Comparison of ENCODE assay signal across 8 cellular contexts in the genomic region with DNA sequence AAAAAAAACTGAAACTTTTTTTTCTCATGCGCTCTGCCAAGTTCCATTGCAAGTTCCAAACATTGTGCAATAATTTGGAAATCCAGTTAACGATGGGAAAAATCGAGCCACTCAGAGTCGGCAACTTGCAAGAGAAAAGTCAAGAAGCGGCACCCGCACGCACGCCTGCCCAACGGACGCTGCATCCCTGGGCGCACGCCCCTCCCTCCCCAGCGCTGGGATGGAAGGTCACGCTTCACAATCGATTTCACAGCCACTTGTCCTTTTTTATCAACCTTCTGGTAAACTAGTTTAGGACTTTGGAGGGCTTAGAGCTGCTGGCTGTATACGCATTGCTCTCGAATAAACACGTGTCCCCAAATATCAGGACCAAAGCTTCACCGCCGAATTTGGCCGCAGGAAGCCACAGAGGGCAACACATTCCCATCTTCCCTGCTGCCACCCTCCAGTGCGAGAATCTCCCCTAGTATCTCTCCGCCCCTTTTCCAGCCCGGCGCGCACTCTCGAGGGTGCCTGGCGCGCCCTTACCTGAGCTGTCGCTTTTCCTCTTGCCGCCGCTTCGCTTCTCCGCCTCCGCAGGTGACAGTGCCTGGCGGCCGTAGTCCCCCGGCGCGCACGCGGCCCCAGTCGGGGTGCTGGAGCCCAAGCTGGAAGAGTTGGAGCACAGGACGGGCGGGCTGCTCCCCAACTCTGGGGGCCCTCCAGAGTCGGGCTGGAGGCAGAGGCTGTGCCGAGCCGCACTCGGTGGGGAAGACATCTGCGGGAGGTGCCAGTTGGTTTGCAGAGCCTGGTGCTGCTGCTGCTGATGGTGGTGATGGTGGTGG. TPM values are rescaled to one million over a fixed set of nuclear protein-coding genes. Genes with fewer than 3 reads are reported as not detected.
DNase-seq lines count a peak whose midpoint lies in the region; ATAC-seq, FAIRE-seq and TF ChIP-seq lines count a peak whose summit lies in the region.

No MANE protein-coding gene starts in this region.

- H3K27me3 ChIP-seq in MG63 (peaks cover 86% of the 10 kb centered on the region), endothelial cell of umbilical vein (ENCODE audit: control insufficient read depth in 2 of 2, insufficient read depth in 2 of 2, low read length in 2 of 2) (no peaks in the 10 kb centered on the region), mucosa of rectum (ENCODE audit: control insufficient read depth in 2 of 2, insufficient read depth in 2 of 2, low read length in 2 of 2) (peaks cover 27 to 35% of the 10 kb centered on the region in 2 donors)

- TF ChIP-seq POLR2A in A549 (IDR thresholded peaks at IDR 0.05; ENCODE audit: low read length) (no peak), endothelial cell of umbilical vein (IDR thresholded peaks at IDR 0.05; ENCODE audit: low read depth, low read length) (no peak)

- peak overlapping the region; percentile 77 for H2AFZ ChIP-seq in endothelial cell of umbilical vein (ENCODE audit: low read depth, low read length)

- peaks cover 55% of the 10 kb centered on the region for H3K79me2 ChIP-seq in endothelial cell of umbilical vein (ENCODE audit: control insufficient read depth, insufficient read depth, low read length)

- no TSS peak for BruUV-seq in endothelial cell of umbilical vein (replicated peaks; lab: Mats Ljungman, UMichigan)

- no peak overlapping the region for H3K4me2 ChIP-seq in A549
- H3K4me2 ChIP-seq in endothelial cell of umbilical vein (ENCODE audit: insufficient read depth, low read length): peak overlapping the region; percentile 98

- H3K4me3 ChIP-seq in A549 (no peak overlapping the region), MG63 (peak overlapping the region; percentile 22; the same call in 1 of the 2 replicates), endothelial cell of umbilical vein (replicated peaks in 1 of 3; ENCODE audit: insufficient read depth in 1 of 3, low read depth in 1 of 3, low read length in 3 of 3) (peak overlapping the region; percentile 61 to 95 (median 80)), mucosa of rectum (ENCODE audit: low read length in 2 of 2) (peak overlapping the region; percentile 60 to 72)

- no peak for FAIRE-seq in A549 (lab: Jason Lieb, UNC)
- FAIRE-seq in endothelial cell of umbilical vein (lab: Jason Lieb, UNC): no peak

- CTCF ChIA-PET in A549 (lab: Yijun Ruan, JAX): interaction anchor here (0.7 kb wide), 1 partner anchor 120 kb away, joined by 4 read pairs; no protein-coding TSS in a partner anchor
- CTCF ChIA-PET in endothelial cell of umbilical vein (lab: Charles Lee): interaction anchor here (0.7 to 9.5 kb wide), 9 partner anchors 10 to 879 kb away, joined by 3 to 107 read pairs (median 4); no protein-coding TSS in a partner anchor

- H3K4me1 ChIP-seq in A549: no peaks in the 10 kb centered on the region; the same call in 2 of the 3 replicates
- H3K4me1 ChIP-seq in endothelial cell of umbilical vein (ENCODE audit: control insufficient read depth, extremely low read depth, insufficient read depth, low read length): peaks cover 22% of the 10 kb centered on the region
- peaks cover 9% of the 10 kb centered on the region in 2 donors for H3K4me1 ChIP-seq in mucosa of rectum (ENCODE audit: control insufficient read depth in 2 of 2, insufficient read depth in 2 of 2, low read length in 2 of 2)

- TF ChIP-seq RAD21 in A549 (conservative IDR thresholded peaks at IDR 0.05 in 1 of 2, IDR thresholded peaks at IDR 0.05 in 1 of 2): no peak

- TF ChIP-seq CTCF in A549 (IDR thresholded peaks at IDR 0.05) (no peak), endothelial cell of umbilical vein (IDR thresholded peaks at IDR 0.05; ENCODE audit: extremely low read depth in 1 of 2, insufficient read depth in 1 of 2, low read depth in 1 of 2, low read length in 2 of 2) (no peak)

- H3K9me3 ChIP-seq in A549 (no peaks in the 10 kb centered on the region), MG63 (no peaks in the 10 kb centered on the region), endothelial cell of umbilical vein (replicated peaks; ENCODE audit: control insufficient read depth, insufficient read depth, low read length) (no peaks in the 10 kb centered on the region), mucosa of rectum (ENCODE audit: control insufficient read depth in 2 of 2, low read length in 2 of 2) (no peaks in the 10 kb centered on the region)

- intact Hi-C loops in endothelial cell of umbilical vein (cut with micrococcal nuclease): loop anchor here (1.0 to 10.0 kb wide), 19 partner anchors 25 to 1701 kb away; partner anchors contain the start of genes ANKMY2, BZW2, CRPPA and ETV1

- DNase-seq in A549 (ENCODE audit: low read depth in 1 of 2, low spot score in 1 of 2): no peak
- peak; percentile 18 for DNase-seq in MG63
- peak; percentile 54 for DNase-seq in endothelial cell of umbilical vein (ENCODE audit: low read depth, low spot score)
- no peak for DNase-seq in SHP77 (lab: John Stamatoyannopoulos, UW)
- no peak for DNase-seq in pons (ENCODE audit: low spot score)
- DNase-seq in NCI-H2227 (lab: John Stamatoyannopoulos, UW; ENCODE audit: unreplicated experiment): no peak
- DNase-seq in mesenteric fat pad (ENCODE audit: low spot score): no peak

- WGBS in A549 (ENCODE audit: missing lambda C conversion rate): 45% methylated on average over 38 of the region's 50 CpGs

- H3K27ac ChIP-seq in A549 (no peak overlapping the region), endothelial cell of umbilical vein (ENCODE audit: insufficient read depth, low read depth, low read length) (peak overlapping the region; percentile 70), mucosa of rectum (ENCODE audit: low read depth in 2 of 2, low read length in 2 of 2) (peak overlapping the region; percentile 56 to 72)

- TF ChIP-seq EP300 in A549 (IDR thresholded peaks at IDR 0.05): no peak

- no peaks in the 10 kb centered on the region for H3K36me3 ChIP-seq in MG63
- no peaks in the 10 kb centered on the region for H3K36me3 ChIP-seq in endothelial cell of umbilical vein (ENCODE audit: control insufficient read depth in 2 of 2, extremely low read depth in 1 of 2, insufficient read depth in 2 of 2, low read length in 2 of 2)
- H3K36me3 ChIP-seq in mucosa of rectum (ENCODE audit: control insufficient read depth in 2 of 2, insufficient read depth in 2 of 2, low read length in 2 of 2): no peaks in the 10 kb centered on the region

- POLR2A ChIA-PET in A549 (lab: Yijun Ruan, JAX) (no interaction called here), endothelial cell of umbilical vein (lab: Charles Lee) (interaction anchor here (0.7 to 0.9 kb wide), 2 partner anchors 24 to 39 kb away, joined by 3 to 5 read pairs; no protein-coding TSS in a partner anchor)

- peak; percentile 31 to 47; a peak in 3 of 6 replicates for ATAC-seq in A549

- dilution Hi-C loops in endothelial cell of umbilical vein (cut with MboI; ENCODE audit: extremely low pct_ligation_motif_present, low sequenced_read_pairs): no loop called here

- H4K20me1 ChIP-seq in endothelial cell of umbilical vein (replicated peaks; ENCODE audit: control insufficient read depth, extremely low read depth, insufficient read depth, low read length): no peaks in the 10 kb centered on the region

- no peaks in the 10 kb centered on the region for H3K9me1 ChIP-seq in endothelial cell of umbilical vein (replicated peaks; ENCODE audit: control insufficient read depth, extremely low read depth, insufficient read depth, low read length)

- H3K9ac ChIP-seq in endothelial cell of umbilical vein (replicated peaks; ENCODE audit: extremely low read depth, insufficient read depth, low read length): peak overlapping the region; percentile 91
- peak overlapping the region; percentile 14 to 48 for H3K9ac ChIP-seq in mucosa of rectum (ENCODE audit: low read depth in 1 of 2, low read length in 2 of 2)

TF ChIP-seq in A549, 52 proteins besides CTCF, POLR2A, EP300 and RAD21 (continues in another document):
- TF ChIP-seq HDAC2 (IDR thresholded peaks at IDR 0.05): no peak
- TF ChIP-seq FOSB (CRISPR knock-in tag; IDR thresholded peaks at IDR 0.05): no peak
- TF ChIP-seq MAZ (IDR thresholded peaks at IDR 0.05; ENCODE audit: borderline replicate concordance, low read depth, low read length): no peak
- TF ChIP-seq HES2 (IDR thresholded peaks at IDR 0.05): no peak
- no peak for TF ChIP-seq KDM1A (IDR thresholded peaks at IDR 0.05; ENCODE audit: low read depth)
- TF ChIP-seq NPAS2 (CRISPR knock-in tag; IDR thresholded peaks at IDR 0.05; ENCODE audit: borderline replicate concordance): no peak
- no peak for TF ChIP-seq CEBPB (IDR thresholded peaks at IDR 0.05)

TF ChIP-seq in endothelial cell of umbilical vein, 7 proteins besides CTCF, POLR2A, EP300 and RAD21:
- TF ChIP-seq GATA2 (IDR thresholded peaks at IDR 0.05; ENCODE audit: insufficient read depth, insufficient read length, low read depth, low read length): no peak
- no peak for TF ChIP-seq MYC (IDR thresholded peaks at IDR 0.05; ENCODE audit: low read depth, low read length)
- no peak for TF ChIP-seq FOS (IDR thresholded peaks at IDR 0.05; ENCODE audit: borderline replicate concordance, insufficient read depth, low read length)
- TF ChIP-seq, protein P1, sequence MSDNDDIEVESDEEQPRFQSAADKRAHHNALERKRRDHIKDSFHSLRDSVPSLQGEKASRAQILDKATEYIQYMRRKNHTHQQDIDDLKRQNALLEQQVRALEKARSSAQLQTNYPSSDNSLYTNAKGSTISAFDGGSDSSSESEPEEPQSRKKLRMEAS (IDR thresholded peaks at IDR 0.05; ENCODE audit: insufficient read depth, insufficient read length): no peak
- TF ChIP-seq POLR2AphosphoS5 (IDR thresholded peaks at IDR 0.05; ENCODE audit: insufficient read depth, low read depth, low read length): no peak
- TF ChIP-seq EZH2 (IDR thresholded peaks at IDR 0.05; ENCODE audit: borderline replicate concordance, low read depth, low read length, severe bottlenecking): no peak
- no peak for TF ChIP-seq JUN (IDR thresholded peaks at IDR 0.05; ENCODE audit: borderline replicate concordance, insufficient read depth, insufficient read length, low read depth)

RNA-seq across cellular contexts. Expression of gene MEOX2, which starts 0.9 kb away (rescaled TPM):
- not detected in 2 replicates for polyA plus RNA-seq in A549 (2011; rRNA removed)
- not detected in 2 replicates for polyA plus RNA-seq in A549 (2012; cell fraction: cytosol; rRNA removed)
- not detected in 2 replicates for polyA plus RNA-seq in A549 (2012; cell fraction: nucleus; rRNA removed)
- not detected in 3 replicates for polyA plus RNA-seq in A549 (2017; fragmentation: RNase III; extraction: RNeasy Plus Mini Kit Qiagen cat#74134 plus additional on column Dnase treatment)
- polyA minus RNA-seq in A549 (2011; rRNA and poly(A)+ RNA removed): not detected in 2 replicates
- not detected in 2 replicates for total RNA-seq in MG63 (2014; rRNA removed; shearing (Covaris generic); ENCODE audit: low replicate concordance)
- 45.1 and 47.8 TPM in 2 replicates for total RNA-seq in endothelial cell of umbilical vein
- polyA plus RNA-seq in endothelial cell of umbilical vein: 10.2 and 11.6 TPM in 2 replicates
- 10.6 and 11.0 TPM in 2 replicates for polyA plus RNA-seq in endothelial cell of umbilical vein (2011; cell fraction: cytosol; rRNA removed)
- polyA plus RNA-seq in endothelial cell of umbilical vein (2011; cell fraction: nucleus; rRNA removed): 12.7 and 13.2 TPM in 2 replicates
- polyA plus RNA-seq in endothelial cell of umbilical vein (2012): 10.5 and 17.2 TPM in 2 replicates
- polyA minus RNA-seq in endothelial cell of umbilical vein: 11.3 and 11.4 TPM in 2 replicates
- not detected for polyA minus RNA-seq in endothelial cell of umbilical vein (2011; cell fraction: cytosol; rRNA and poly(A)+ RNA removed)
- 21.7 and 30.8 TPM in 2 replicates for polyA minus RNA-seq in endothelial cell of umbilical vein (2011; cell fraction: nucleus; rRNA and poly(A)+ RNA removed)
- total RNA-seq in mesenteric fat pad: 22.1 TPM

Comparison
In these comparisons a context has a peak if more than half of its experiments do, and no peak if none do; other contexts are left out.
1. DNase-seq: peak in MG63 (single experiment) and endothelial cell of umbilical vein (single experiment); none in A549 (0 of 2), SHP77 (0 of 2), pons (single experiment), NCI-H2227 (single experiment) and mesenteric fat pad (single experiment).
2. H3K27ac ChIP-seq: peak in endothelial cell of umbilical vein (single experiment) and mucosa of rectum (2 of 2); none in A549 (0 of 2).
3. RNA of gene MEOX2, which starts 0.9 kb away (total RNA-seq): 45.1 to 47.8 TPM in endothelial cell of umbilical vein and 22.1 TPM in mesenteric fat pad (single experiment); not detected in MG63; every median in the first group is over 10 times any median in the second.